9 cellular contexts compared by ENCODE assay signal in the genomic region with DNA sequence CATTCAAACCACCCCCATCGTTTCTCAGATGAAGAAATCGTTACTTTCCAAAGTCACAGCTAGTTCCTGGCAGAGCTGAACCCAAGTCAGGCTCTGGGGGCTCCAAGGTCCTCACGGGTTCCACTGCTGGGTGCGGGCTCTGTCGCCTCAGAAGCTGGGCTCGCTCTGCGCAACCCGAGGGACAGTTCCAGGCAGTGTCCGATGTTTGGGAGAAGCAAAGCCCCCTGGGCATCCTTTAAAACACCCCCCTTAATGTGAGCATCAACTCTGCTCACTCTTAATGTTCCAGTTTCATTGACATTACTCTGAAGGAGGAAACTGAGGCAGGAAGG. TPM values are rescaled to one million over a fixed set of nuclear protein-coding genes. Genes with fewer than 3 reads are reported as not detected.
DNase-seq lines count a peak whose midpoint lies in the region; ATAC-seq and TF ChIP-seq lines count a peak whose summit lies in the region.
"Had no signal": no experiment of that assay in that cellular context is flagged by ENCODE, and none has a peak within 500 bp of the region (broad histone marks: within the 10 kb centered on the region; RNA-seq: fewer than 3 reads in every experiment).

No MANE protein-coding gene starts in this region.

- DNase-seq in CD14-positive monocyte (ENCODE audit: low spot score) (no peak), activated B cell treated with CpG ODN at 0.5 μM for 24 hours (no peak), ovary (peak in 1 of 5 donors; percentile 28), midbrain (lab: John Stamatoyannopoulos, UW) (no peak), NCI-H1105 (lab: John Stamatoyannopoulos, UW) (no peak), NK-92 (lab: John Stamatoyannopoulos, UW; ENCODE audit: unreplicated experiment) (no peak)
- DNase-seq: activated gamma-delta T cell had no signal

- peak overlapping the region in 1 of 2 donors; percentile 65 for H3K4me3 ChIP-seq in gastroesophageal sphincter
- H3K4me3 ChIP-seq in ovary, result peak overlapping the region; percentile 67

- no peaks in the 10 kb centered on the region for H3K36me3 ChIP-seq in gastroesophageal sphincter
- no peaks in the 10 kb centered on the region for H3K36me3 ChIP-seq in ovary

- H3K4me1 ChIP-seq in gastroesophageal sphincter (peaks cover 0 to 21% (median 0%) of the 10 kb centered on the region in 3 donors), ovary (ENCODE audit: insufficient read depth) (peaks cover 2% of the 10 kb centered on the region)

- H3K27ac ChIP-seq in gastroesophageal sphincter (peak overlapping the region in 3 of 4 donors; percentile 72 to 87 (median 80)), ovary (peak overlapping the region; percentile 80 to 85)

- TF ChIP-seq EP300 in gastroesophageal sphincter (IDR thresholded peaks at IDR 0.05) (no peak), ovary (IDR thresholded peaks at IDR 0.05) (no peak)

- H3K27ac Mint-ChIP-seq in CD14-positive monocyte (peak overlapping the region in 2 of 7 donors; percentile 47 to 70), activated B cell treated with CpG ODN at 0.5 μM for 24 hours (no peak overlapping the region)

- POLR2A ChIA-PET in activated B cell treated with CpG ODN at 0.5 μM for 24 hours (lab: Charles Lee), result no interaction called here

- ATAC-seq in activated B cell treated with CpG ODN at 0.5 μM for 24 hours (ENCODE audit: low read depth) (no peak), gastroesophageal sphincter (no peak), GM19351 (IDR thresholded peaks at IDR 0.05; ENCODE audit: unreplicated experiment) (no peak)

- H3K9me3 ChIP-seq in gastroesophageal sphincter (no peaks in the 10 kb centered on the region), ovary (no peaks in the 10 kb centered on the region)

- H3K4me1 Mint-ChIP-seq in CD14-positive monocyte (peaks cover 12% of the 10 kb centered on the region), activated B cell treated with CpG ODN at 0.5 μM for 24 hours (peaks cover 14% of the 10 kb centered on the region)

- H3K27me3 Mint-ChIP-seq in CD14-positive monocyte (ENCODE audit: low read depth in 3 of 3) (peaks cover 0 to 19% (median 8%) of the 10 kb centered on the region in 3 donors), activated B cell treated with CpG ODN at 0.5 μM for 24 hours (peaks cover 24% of the 10 kb centered on the region)

- CTCF ChIA-PET in activated B cell treated with CpG ODN at 0.5 μM for 24 hours (lab: Charles Lee), result no interaction called here

- H3K4me3 Mint-ChIP-seq in CD14-positive monocyte (peak overlapping the region; percentile 82 to 92), activated B cell treated with CpG ODN at 0.5 μM for 24 hours (peak overlapping the region; percentile 83)

- intact Hi-C loops in CD14-positive monocyte (cut with micrococcal nuclease), result loop anchor here in 1 of 2 donors (5.0 kb wide), 1 partner anchor 111 kb away; no protein-coding TSS in a partner anchor
- intact Hi-C loops in activated B cell treated with CpG ODN at 0.5 μM for 24 hours (cut with micrococcal nuclease), result no loop called here
- intact Hi-C loops in ovary (cut with DNase I), result loop anchor here in 2 of 4 donors (5.0 kb wide), 1 partner anchor 116 kb away; no protein-coding TSS in a partner anchor

- WGBS in gastroesophageal sphincter (ENCODE audit: low coverage in 1 of 2), 2 donors, result 40% methylated on average over 1 of the region's 9 CpGs; no CpG with 5 or more reads in 1 of the 2 donors
- 47 to 52% (median 49%) methylated on average over 9 of the region's 9 CpGs for WGBS in ovary, 3 donors

- TF ChIP-seq CTCF in CD14-positive monocyte (IDR thresholded peaks at IDR 0.05), result no peak
- TF ChIP-seq CTCF in activated B cell treated with CpG ODN at 0.5 μM for 24 hours (IDR thresholded peaks at IDR 0.05), result no peak
- TF ChIP-seq CTCF in gastroesophageal sphincter (IDR thresholded peaks at IDR 0.05), result no peak
- no peak for TF ChIP-seq CTCF in ovary (IDR thresholded peaks at IDR 0.05)

- peaks cover 0 to 2% (median 0%) of the 10 kb centered on the region in 7 donors for H3K9me3 Mint-ChIP-seq in CD14-positive monocyte
- H3K9me3 Mint-ChIP-seq in activated B cell treated with CpG ODN at 0.5 μM for 24 hours, result no peaks in the 10 kb centered on the region

- TF ChIP-seq POLR2A in gastroesophageal sphincter (IDR thresholded peaks at IDR 0.05) (no peak), ovary (IDR thresholded peaks at IDR 0.05) (no peak)

- H3K27me3 ChIP-seq in gastroesophageal sphincter (no peaks in the 10 kb centered on the region), ovary (no peaks in the 10 kb centered on the region)

- peaks cover 18 to 19% of the 10 kb centered on the region in 2 donors for H3K36me3 Mint-ChIP-seq in CD14-positive monocyte
- H3K36me3 Mint-ChIP-seq in activated B cell treated with CpG ODN at 0.5 μM for 24 hours (ENCODE audit: low read depth), result no peaks in the 10 kb centered on the region

RNA-seq across cellular contexts. Expression of a gene that starts 0.8 kb away (rescaled TPM):
- not detected for polyA plus RNA-seq in CD14-positive monocyte
- 0.24 TPM in 1 of 2 replicates, not detected in the other for total RNA-seq in activated B cell treated with CpG ODN at 0.5 μM for 24 hours
- 100 to 1,000 TPM in 2 of 4 donors, 10 to 100 TPM in 2; 36.7 to 125 (median 85.6) TPM for total RNA-seq in gastroesophageal sphincter
- total RNA-seq in ovary, result 100 to 1,000 TPM in 2 of 7 donors, 10 to 100 TPM in 5; 46.0 to 102 (median 67.2) TPM
- 100 to 1,000 TPM in 1 of 2 donors, 10 to 100 TPM in 1; 29.1 to 105 TPM for polyA plus RNA-seq in ovary

Comparison
In these comparisons a context has a peak if more than half of its experiments do, and no peak if none do; other contexts are left out.
1. RNA of a gene that starts 0.8 kb away (total RNA-seq): 36.7 to 125 TPM in gastroesophageal sphincter and 46.0 to 102 TPM in ovary; 0.24 TPM in activated B cell treated with CpG ODN at 0.5 μM for 24 hours; every median in the first group is over 10 times any median in the second.